14 cellular contexts compared by ENCODE assay signal in genomic region chr5:143432658-143433239, GRCh38. TPM values are rescaled to one million over a fixed set of nuclear protein-coding genes. Genes with fewer than 3 reads are reported as not detected.
DNase-seq lines count a peak whose midpoint lies in the region; ATAC-seq and TF ChIP-seq lines count a peak whose summit lies in the region.
"Had no signal": no experiment of that assay in that cellular context is flagged by ENCODE, and none has a peak within 500 bp of the region (broad histone marks: within the 10 kb centered on the region; RNA-seq: fewer than 3 reads in every experiment).

No MANE protein-coding gene starts in this region.

- intact Hi-C loops in mammary epithelial cell (cut with micrococcal nuclease): no loop called here
- intact Hi-C loops in breast epithelium (cut with DNase I; ENCODE audit: low total_unique reads): no loop called here
- intact Hi-C loops in body of pancreas (cut with DNase I): no loop called here

- peaks cover 12% of the 10 kb centered on the region for H3K36me3 Mint-ChIP-seq in activated naive CD8-positive, alpha-beta T cell

- TF ChIP-seq POLR2A in breast epithelium (IDR thresholded peaks at IDR 0.05): no peak
- TF ChIP-seq POLR2A in body of pancreas (IDR thresholded peaks at IDR 0.05): no peak

- no peaks in the 10 kb centered on the region for H3K27me3 Mint-ChIP-seq in activated naive CD8-positive, alpha-beta T cell

- H3K4me1 Mint-ChIP-seq in activated naive CD8-positive, alpha-beta T cell (ENCODE audit: low read depth): peaks cover 80% of the 10 kb centered on the region

- no peak overlapping the region for H3K4me2 ChIP-seq in mammary epithelial cell (ENCODE audit: insufficient read depth, low read depth, low read length)

- H3K9me3 Mint-ChIP-seq in activated naive CD8-positive, alpha-beta T cell (ENCODE audit: low read depth): peaks cover 4% of the 10 kb centered on the region
- H3K9me3 Mint-ChIP-seq: neural crest cell had no signal

- H3K36me3 ChIP-seq in mammary epithelial cell (ENCODE audit: insufficient read depth, low read length) (no peaks in the 10 kb centered on the region), breast epithelium (no peaks in the 10 kb centered on the region), body of pancreas (replicated peaks in 1 of 2; ENCODE audit: insufficient read depth in 1 of 2, low read depth in 2 of 2) (no peaks in the 10 kb centered on the region)

- H4K20me1 ChIP-seq in mammary epithelial cell (ENCODE audit: insufficient read depth, low read length): no peaks in the 10 kb centered on the region

- ATAC-seq in HG02759 (IDR thresholded peaks at IDR 0.05; ENCODE audit: unreplicated experiment) (peak; percentile 37), body of pancreas (no peak)
- ATAC-seq: left cardiac atrium had no signal

- H2AFZ ChIP-seq in mammary epithelial cell (ENCODE audit: low read depth, low read length): peak overlapping the region; percentile 16

- H3K4me1 ChIP-seq in mammary epithelial cell (ENCODE audit: insufficient read depth, low read length) (no peaks in the 10 kb centered on the region), breast epithelium (no peaks in the 10 kb centered on the region), body of pancreas (no peaks in the 10 kb centered on the region)

- H3K27ac ChIP-seq in mammary epithelial cell (ENCODE audit: insufficient read depth, low read depth, low read length): no peak overlapping the region
- no peak overlapping the region for H3K27ac ChIP-seq in breast epithelium
- H3K27ac ChIP-seq in body of pancreas: no peak overlapping the region

- dilution Hi-C loops in mammary epithelial cell (cut with HindIII; ENCODE audit: low sequenced_read_pairs): no loop called here

- no peaks in the 10 kb centered on the region for H3K79me2 ChIP-seq in mammary epithelial cell (ENCODE audit: insufficient read depth, low read length)

- peak overlapping the region; percentile 51 for H3K27ac Mint-ChIP-seq in activated naive CD8-positive, alpha-beta T cell

- BruUV-seq in mammary epithelial cell (replicated peaks; lab: Mats Ljungman, UMichigan): no TSS peak

- TF ChIP-seq CTCF in mammary epithelial cell (conservative IDR thresholded peaks at IDR 0.05 in 1 of 2, IDR thresholded peaks at IDR 0.05 in 1 of 2; ENCODE audit: extremely low read depth in 1 of 2, insufficient read depth in 1 of 2, low read depth in 1 of 2, low read length in 2 of 2): no peak
- no peak for TF ChIP-seq CTCF in breast epithelium (IDR thresholded peaks at IDR 0.05)
- TF ChIP-seq CTCF in body of pancreas (IDR thresholded peaks at IDR 0.05): no peak

- in situ Hi-C loops in mammary epithelial cell (cut with MboI; ENCODE audit: low sequenced_read_pairs in 2 of 2): no loop called here

- H3K9me3 ChIP-seq in mammary epithelial cell (replicated peaks; ENCODE audit: insufficient read depth, low read length) (no peaks in the 10 kb centered on the region), breast epithelium (no peaks in the 10 kb centered on the region), body of pancreas (no peaks in the 10 kb centered on the region)

- CTCF ChIA-PET in mammary epithelial cell (lab: Charles Lee; ENCODE audit: low non-redundant PET): no interaction called here

- DNase-seq in mammary epithelial cell (no peak), breast epithelium (ENCODE audit: low spot score in 2 of 2) (no peak), NCI-H146 (lab: John Stamatoyannopoulos, UW) (no peak), HPDE6-E6E7 (ENCODE audit: extremely low spot score) (no peak), AML-193 (lab: John Stamatoyannopoulos, UW) (no peak), body of pancreas (no peak)
- DNase-seq: left cardiac atrium, NCI-H1092 treated with DMSO at 0.1 percent for 48 hours, NCI-H524 treated with DMSO at 0.1 percent for 48 hours, small intestine, T-helper 9 cell had no signal

- no peak overlapping the region for H3K4me3 ChIP-seq in mammary epithelial cell (replicated peaks in 1 of 3; ENCODE audit: insufficient read depth in 1 of 3, low read depth in 2 of 3, low read length in 3 of 3)
- H3K4me3 ChIP-seq in breast epithelium: no peak overlapping the region
- H3K4me3 ChIP-seq in body of pancreas: no peak overlapping the region

- no peaks in the 10 kb centered on the region for H3K27me3 ChIP-seq in mammary epithelial cell (ENCODE audit: insufficient read depth, low read length)
- no peaks in the 10 kb centered on the region for H3K27me3 ChIP-seq in breast epithelium
- H3K27me3 ChIP-seq in body of pancreas: no peaks in the 10 kb centered on the region

- no peak overlapping the region for H3K9ac ChIP-seq in mammary epithelial cell (ENCODE audit: insufficient read depth, low read length)

- 52% methylated on average over 7 of the region's 7 CpGs for WGBS in mammary epithelial cell (ENCODE audit: low coverage, missing lambda C conversion rate)
- WGBS in body of pancreas, 2 donors: 80 to 86% methylated on average over 7 of the region's 7 CpGs

- peak overlapping the region; percentile 38 for H3K4me3 Mint-ChIP-seq in activated naive CD8-positive, alpha-beta T cell
- H3K4me3 Mint-ChIP-seq: neural crest cell had no signal

RNA-seq across cellular contexts. Expression of gene NR3C1, which starts 29.3 kb away (rescaled TPM):
- total RNA-seq in mammary epithelial cell: 10 to 100 TPM; 62.8 to 64.4 TPM
- 27.0 TPM for polyA plus RNA-seq in mammary epithelial cell
- polyA minus RNA-seq in mammary epithelial cell: 97.8 TPM
- 100 to 1,000 TPM in 1 of 3 donors, 10 to 100 TPM in 2; 51.1 to 122 (median 69.7) TPM for total RNA-seq in breast epithelium
- total RNA-seq in body of pancreas: 10 to 100 TPM; 18.5 to 25.2 TPM
